ENCODE assay signal across 13 cellular contexts in genomic region chr13:46588019-46588418, GRCh38. TPM values are rescaled to one million over a fixed set of nuclear protein-coding genes. Genes with fewer than 3 reads are reported as not detected.
DNase-seq lines count a peak whose midpoint lies in the region; ATAC-seq and TF ChIP-seq lines count a peak whose summit lies in the region.
"Had no signal": no experiment of that assay in that cellular context is flagged by ENCODE, and none has a peak within 500 bp of the region (broad histone marks: within the 10 kb centered on the region; RNA-seq: fewer than 3 reads in every experiment).

No MANE protein-coding gene starts in this region.

- no peak overlapping the region for H3K4me2 ChIP-seq in osteoblast (ENCODE audit: insufficient read depth, low read length)

- peaks cover 39% of the 10 kb centered on the region for H4K20me1 ChIP-seq in osteoblast (ENCODE audit: insufficient read depth, low read length)

- no peak overlapping the region for H2AFZ ChIP-seq in osteoblast (ENCODE audit: low read length)

- H3K27ac ChIP-seq in osteoblast (ENCODE audit: low read depth, low read length), result no peak overlapping the region

- TF ChIP-seq CTCF in osteoblast (IDR thresholded peaks at IDR 0.05; ENCODE audit: extremely low read depth, low read depth, low read length), result no peak

- peaks cover 12% of the 10 kb centered on the region for H3K4me1 ChIP-seq in osteoblast (ENCODE audit: insufficient read depth, low read length)

- no peaks in the 10 kb centered on the region for H3K36me3 ChIP-seq in osteoblast (ENCODE audit: insufficient read depth, low read length)

- H3K9me3 ChIP-seq in osteoblast (ENCODE audit: low read depth, low read length), result no peaks in the 10 kb centered on the region

- H3K4me3 ChIP-seq in osteoblast (ENCODE audit: insufficient read depth, low read length), result no peak overlapping the region

- no peaks in the 10 kb centered on the region for H3K27me3 ChIP-seq in osteoblast (ENCODE audit: insufficient read depth, low read length)

- ATAC-seq in GM18508 (IDR thresholded peaks at IDR 0.05; ENCODE audit: insufficient read depth, unreplicated experiment) (peak; percentile 58), GM21717 (IDR thresholded peaks at IDR 0.05; ENCODE audit: unreplicated experiment) (peak; percentile 51), HG03354 (IDR thresholded peaks at IDR 0.05; ENCODE audit: poor library complexity, severe bottlenecking, unreplicated experiment) (peak; percentile 67)
- ATAC-seq: left cardiac atrium had no signal

- H3K79me2 ChIP-seq in osteoblast (ENCODE audit: insufficient read depth, low read length), result peaks cover 69% of the 10 kb centered on the region

- DNase-seq in kidney glomerular epithelial cell (lab: John Stamatoyannopoulos, UW) (peak; percentile 47), NCI-H1436 treated with DMSO at 0.1 percent for 48 hours (lab: John Stamatoyannopoulos, UW) (no peak), osteoblast (ENCODE audit: insufficient read length, low spot score, missing footprints) (no peak), iPS-NIHi11 (ENCODE audit: low spot score) (no peak), NCI-H524 (lab: John Stamatoyannopoulos, UW) (no peak)
- DNase-seq: CD4-positive, alpha-beta T cell; left cardiac atrium; NCI-H1417 treated with DMSO at 0.1 percent for 48 hours; RPMI8226; stimulated activated CD4-positive, alpha-beta T cell treated with anti-CD3 and anti-CD28 coated beads, Interleukin-2, amount 100 ng/mL, for 24 hours had no signal

RNA-seq across cellular contexts. Expression of gene LRCH1, which starts 35.0 kb away (rescaled TPM):
- 6.9 and 7.1 TPM in 2 replicates for total RNA-seq in osteoblast
